ENCODE assay signal across 21 cellular contexts in genomic region chr1:16092097-16092922, GRCh38. TPM values are rescaled to one million over a fixed set of nuclear protein-coding genes. Genes with fewer than 3 reads are reported as not detected.
"Had no signal": no experiment of that assay in that cellular context is flagged by ENCODE, and none has a peak within 500 bp of the region (broad histone marks: within the 10 kb centered on the region; RNA-seq: fewer than 3 reads in every experiment).

No MANE protein-coding gene starts in this region.

- H3K36me3 ChIP-seq: ascending aorta, tibial nerve, uterus had no signal

- H3K27ac ChIP-seq: ascending aorta, tibial nerve, uterus had no signal

- H3K4me3 ChIP-seq: ascending aorta, lung, tibial nerve, uterus had no signal

- DNase-seq: activated CD4-positive, alpha-beta T cell treated with anti-CD3 and anti-CD28 coated beads, Interleukin-2, amount 50 U/mL, for 4 hours; activated CD4-positive, CD25-positive, alpha-beta regulatory T cell treated with anti-CD3 and anti-CD28 coated beads, Interleukin-2, amount 50 U/mL, for 72 hours; activated effector memory CD4-positive, alpha-beta T cell treated with anti-CD3 and anti-CD28 coated beads, Interleukin-2, amount 50 U/mL, for 16 hours; activated naive CD4-positive, alpha-beta T cell treated with anti-CD3 and anti-CD28 coated beads, Interleukin-2, amount 50 U/mL, for 16 hours; activated T-cell treated with anti-CD3 and anti-CD28 coated beads, Interleukin-2, amount 50 U/mL, for 72 hours; dermis blood vessel endothelial cell; effector memory CD8-positive, alpha-beta T cell; hypothalamus; midbrain; nephron progenitor cell; stimulated activated naive CD4-positive, alpha-beta T cell; uterus had no signal

- H3K9me3 ChIP-seq: ascending aorta, tibial nerve, uterus had no signal

- H3K4me1 ChIP-seq: ascending aorta, uterus had no signal

- H3K27me3 ChIP-seq: ascending aorta, tibial nerve, uterus had no signal

- H3K4me3 Mint-ChIP-seq: activated T-cell treated with anti-CD3 and anti-CD28 coated beads, Interleukin-2, amount 50 U/mL, for 72 hours; effector memory CD8-positive, alpha-beta T cell; nephron progenitor cell; T-helper 1 cell treated with Interleukin-12 subunit alpha and Interleukin-12 subunit beta and Interleukin-4 antibody, amounts not matched to agents 30 μg/mL and 1 μg/mL, for 36 hours had no signal

- H3K27ac Mint-ChIP-seq: activated T-cell treated with anti-CD3 and anti-CD28 coated beads, Interleukin-2, amount 50 U/mL, for 72 hours; nephron progenitor cell; T-helper 1 cell treated with Interleukin-12 subunit alpha and Interleukin-12 subunit beta and Interleukin-4 antibody, amounts not matched to agents 30 μg/mL and 1 μg/mL, for 36 hours had no signal

- H3K9me3 Mint-ChIP-seq: activated T-cell treated with anti-CD3 and anti-CD28 coated beads, Interleukin-2, amount 50 U/mL, for 72 hours; effector memory CD8-positive, alpha-beta T cell; nephron progenitor cell; T-helper 1 cell treated with Interleukin-12 subunit alpha and Interleukin-12 subunit beta and Interleukin-4 antibody, amounts not matched to agents 30 μg/mL and 1 μg/mL, for 36 hours had no signal

- ATAC-seq: activated T-cell treated with anti-CD3 and anti-CD28 coated beads, Interleukin-2, amount 50 U/mL, for 72 hours; effector memory CD8-positive, alpha-beta T cell; left lobe of liver had no signal

RNA-seq across cellular contexts. Expression of gene FAM131C, which starts 18.9 kb away (rescaled TPM):
- total RNA-seq: dermis blood vessel endothelial cell, left lobe of liver, lung, myocyte, omental fat pad, tibial nerve had no signal
- polyA plus RNA-seq: lung had no signal

RNA-seq across cellular contexts. Expression of gene CLCNKB, which starts 48.7 kb away (rescaled TPM):
- total RNA-seq: activated CD8-positive, alpha-beta memory T cell treated with anti-CD3 and anti-CD28 coated beads for 36 hours; activated T-cell treated with anti-CD3 and anti-CD28 coated beads, Interleukin-2, amount 50 U/mL, for 72 hours; ascending aorta; left lobe of liver; myocyte had no signal
- polyA plus RNA-seq: keratinocyte had no signal
